1 cellular context compared by ENCODE assay signal in genomic region chr10:98293550-98294269, GRCh38.
TF ChIP-seq lines count a peak whose summit lies in the region.

No MANE protein-coding gene starts in this region.

TF ChIP-seq in HCT116, 20 proteins besides CTCF, POLR2A, EP300 and RAD21:
- TF ChIP-seq ZFX (IDR thresholded peaks at IDR 0.05) (no peak), ELF1 (IDR thresholded peaks at IDR 0.05; ENCODE audit: borderline replicate concordance, low read depth) (no peak), SIN3A (IDR thresholded peaks at IDR 0.05; ENCODE audit: low read depth) (no peak), ZBTB33 (IDR thresholded peaks at IDR 0.05; ENCODE audit: extremely low read depth, insufficient replicate concordance, low read length) (no peak), SRF (IDR thresholded peaks at IDR 0.05; ENCODE audit: low read depth) (no peak), YY1 (IDR thresholded peaks at IDR 0.05; ENCODE audit: extremely low read depth, insufficient replicate concordance, low read depth, low read length) (no peak), ZNF274 (IDR thresholded peaks at IDR 0.05; ENCODE audit: low read depth, low read length) (no peak), EZH2 (IDR thresholded peaks at IDR 0.05) (no peak), JUND (IDR thresholded peaks at IDR 0.05) (no peak)
